Comparison of ENCODE assay signal across 5 cellular contexts in the genomic region with DNA sequence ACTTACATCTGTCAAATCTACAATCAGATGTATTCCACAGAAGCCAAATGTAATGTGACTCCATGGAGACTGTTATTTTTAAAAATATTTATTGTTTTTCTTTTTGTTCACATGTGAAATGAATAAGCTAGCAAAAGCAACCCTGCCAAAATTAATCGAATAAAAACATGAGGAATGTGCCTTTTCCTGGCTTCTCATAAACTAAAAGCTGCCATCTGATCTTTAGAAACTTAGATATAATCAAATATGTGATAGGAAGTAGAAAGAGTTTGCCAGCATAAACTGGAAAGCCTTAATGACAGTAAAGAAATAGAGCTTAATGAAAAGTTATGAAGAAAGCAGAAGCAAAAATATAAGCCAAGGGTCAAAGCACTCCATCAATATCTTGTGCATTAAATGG.
"Had no signal": no experiment of that assay in that cellular context is flagged by ENCODE, and none has a peak within 500 bp of the region (broad histone marks: within the 10 kb centered on the region; RNA-seq: fewer than 3 reads in every experiment).

No MANE protein-coding gene starts in this region.

- H3K27me3 Mint-ChIP-seq: IgD-negative memory B cell had no signal

- H3K4me3 ChIP-seq: K562 had no signal

- H3K27ac Mint-ChIP-seq: IgD-negative memory B cell had no signal

- DNase-seq: IMR-90 had no signal

- H3K36me3 Mint-ChIP-seq: IgD-negative memory B cell had no signal

- H3K27ac ChIP-seq: HL-60 had no signal

- H3K4me1 Mint-ChIP-seq: IgD-negative memory B cell had no signal

- H3K4me3 Mint-ChIP-seq: IgD-negative memory B cell had no signal

- ATAC-seq: HepG2, K562 had no signal
